8 cellular contexts compared by ENCODE assay signal in genomic region chr17:75154195-75155106, GRCh38. TPM values are rescaled to one million over a fixed set of nuclear protein-coding genes. Genes with fewer than 3 reads are reported as not detected.
DNase-seq lines count a peak whose midpoint lies in the region; ATAC-seq and TF ChIP-seq lines count a peak whose summit lies in the region.

JPT1 (minus strand) TSS chr17:75154512; CDS start chr17:75154397, 115 bp downstream.

- no peaks in the 10 kb centered on the region for H3K27me3 Mint-ChIP-seq in chondrocyte (ENCODE audit: low read depth)

- H3K4me3 Mint-ChIP-seq in chondrocyte (ENCODE audit: unreplicated experiment): peak within 1 kb of the TSS; percentile 83

- peak; percentile 95 for ATAC-seq in HG03439 (IDR thresholded peaks at IDR 0.05; ENCODE audit: unreplicated experiment)

- no peak for TF ChIP-seq CTCF in chondrocyte (IDR thresholded peaks at IDR 0.05)

- H3K9me3 Mint-ChIP-seq in chondrocyte (ENCODE audit: low read depth): no peaks in the 10 kb centered on the region

- H3K4me1 Mint-ChIP-seq in chondrocyte (ENCODE audit: low read depth): peaks cover 35% of the 10 kb centered on the region

- peak within 1 kb of the TSS; percentile 91 for H3K27ac Mint-ChIP-seq in chondrocyte (ENCODE audit: unreplicated experiment)

- no peaks in the 10 kb centered on the region for H3K36me3 Mint-ChIP-seq in chondrocyte (ENCODE audit: low read depth)

- TF ChIP-seq POLR2A in GM19193 (IDR thresholded peaks at IDR 0.05; ENCODE audit: extremely low read depth, insufficient read depth, insufficient read length): peak; percentile 100

- DNase-seq in AML-193 (lab: John Stamatoyannopoulos, UW) (peak; percentile 99 to 100), NCI-H510A treated with DMSO at 0.1 percent for 48 hours (lab: John Stamatoyannopoulos, UW) (peak; percentile 92), chondrocyte (ENCODE audit: low spot score) (peak; percentile 97), kidney tubule cell (ENCODE audit: low spot score) (peak; percentile 99)
- DNase-seq in activated CD4-positive, alpha-beta T cell treated with anti-CD3 and anti-CD28 coated beads for 24 hours (ENCODE audit: low read depth in 2 of 2): peak; percentile 97 to 99
- peak; percentile 93 to 99 (median 94) for DNase-seq in stimulated activated CD4-positive, alpha-beta T cell treated with anti-CD3 and anti-CD28 coated beads, Interleukin-1b, Interleukin-23, amount 100 ng/mL, for 24 hours (ENCODE audit: low read depth in 4 of 4, low spot score in 1 of 4)

RNA-seq across cellular contexts. Expression of gene JPT1, which starts in this region (rescaled TPM):
- 78.6 to 90.4 TPM (median 86.4 TPM) in 3 replicates for total RNA-seq in chondrocyte

Comparison
In these comparisons a context has a peak if more than half of its experiments do, and no peak if none do; other contexts are left out.
1. Peak in every context shown above with its lines: DNase-seq and ATAC-seq.